ENCODE assay signal across 24 cellular contexts in the genomic region with DNA sequence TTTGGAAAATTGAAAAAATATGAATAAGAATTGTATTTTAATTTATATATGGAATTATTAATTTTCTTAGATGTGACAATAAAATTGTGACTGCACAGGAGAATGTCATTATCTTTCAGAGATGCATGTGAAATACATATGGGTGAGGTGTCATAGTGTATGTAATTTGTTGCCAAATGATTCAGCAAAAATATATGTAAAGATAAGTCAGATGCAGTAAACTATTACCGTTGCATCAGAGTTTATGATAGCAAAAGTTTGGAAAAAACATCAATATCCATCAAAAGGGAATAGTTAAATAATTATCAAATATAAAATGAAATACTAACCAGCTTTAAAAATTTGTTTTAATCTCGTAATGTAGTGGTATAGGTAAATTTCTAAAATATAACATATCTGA.
"Had no signal": no experiment of that assay in that cellular context is flagged by ENCODE, and none has a peak within 500 bp of the region (broad histone marks: within the 10 kb centered on the region; RNA-seq: fewer than 3 reads in every experiment).

No MANE protein-coding gene starts in this region.

- H3K9me3 ChIP-seq: gastroesophageal sphincter, neutrophil, pancreas, thyroid gland, upper lobe of right lung had no signal

- H3K27me3 Mint-ChIP-seq: memory B cell; natural killer cell treated with Interleukin-12 subunit alpha and Interleukin-12 subunit beta and Interleukin-15 and Interleukin-18, amount 100 ng/mL, for 72 hours; stimulated activated naive CD8-positive, alpha-beta T cell treated with anti-CD3 and anti-CD28 coated beads, Interleukin-15, Interleukin-2, amounts not matched to agents 100 ng/mL and 50 ng/mL, for 24 hours had no signal

- H3K27me3 ChIP-seq: gastroesophageal sphincter, neutrophil, thyroid gland, upper lobe of right lung had no signal

- FAIRE-seq: pancreas had no signal

- H3K4me1 ChIP-seq: gastroesophageal sphincter, pancreas, thyroid gland, upper lobe of right lung had no signal

- H3K4me3 Mint-ChIP-seq: activated CD4-positive, alpha-beta T cell treated with anti-CD3 and anti-CD28 coated beads, Interleukin-2, amount 10 ng/mL, durations not matched to agents 24 days and 14 days; activated CD8-positive, alpha-beta memory T cell treated with anti-CD3 and anti-CD28 coated beads, Interleukin-2, amount 10 ng/mL, durations not matched to agents 7 days and 5 days; activated CD8-positive, alpha-beta T cell treated with anti-CD3 and anti-CD28 coated beads for 36 hours; activated naive CD4-positive, alpha-beta T cell treated with anti-CD3 and anti-CD28 coated beads, Interleukin-2, amount 10 ng/mL, durations not matched to agents 7 days and 5 days; memory B cell; natural killer cell treated with Interleukin-12 subunit alpha and Interleukin-12 subunit beta and Interleukin-15 and Interleukin-18, amount 100 ng/mL, for 72 hours; stimulated activated naive CD8-positive, alpha-beta T cell treated with anti-CD3 and anti-CD28 coated beads, Interleukin-15, Interleukin-2, amounts not matched to agents 100 ng/mL and 50 ng/mL, for 24 hours had no signal

- H3K36me3 Mint-ChIP-seq: activated CD8-positive, alpha-beta memory T cell treated with anti-CD3 and anti-CD28 coated beads, Interleukin-2, amount 10 ng/mL, durations not matched to agents 7 days and 5 days; activated naive CD4-positive, alpha-beta T cell treated with anti-CD3 and anti-CD28 coated beads, Interleukin-2, amount 10 ng/mL, durations not matched to agents 7 days and 5 days; memory B cell; natural killer cell treated with Interleukin-12 subunit alpha and Interleukin-12 subunit beta and Interleukin-15 and Interleukin-18, amount 100 ng/mL, for 72 hours had no signal

- H3K9me3 Mint-ChIP-seq: activated CD4-positive, alpha-beta T cell treated with anti-CD3 and anti-CD28 coated beads, Interleukin-2, amount 10 ng/mL, durations not matched to agents 24 days and 14 days; activated CD8-positive, alpha-beta T cell treated with anti-CD3 and anti-CD28 coated beads for 36 hours; activated naive CD4-positive, alpha-beta T cell treated with anti-CD3 and anti-CD28 coated beads, Interleukin-2, amount 10 ng/mL, durations not matched to agents 7 days and 5 days; memory B cell; stimulated activated naive CD8-positive, alpha-beta T cell treated with anti-CD3 and anti-CD28 coated beads, Interleukin-15, Interleukin-2, amounts not matched to agents 100 ng/mL and 50 ng/mL, for 24 hours had no signal

- H3K36me3 ChIP-seq: gastroesophageal sphincter, neutrophil, pancreas, thyroid gland, upper lobe of right lung had no signal

- H3K4me3 ChIP-seq: gastroesophageal sphincter, pancreas, thyroid gland, upper lobe of right lung had no signal

- H3K27ac ChIP-seq: gastroesophageal sphincter, neutrophil, pancreas, thyroid gland, upper lobe of right lung had no signal

- ATAC-seq: activated CD8-positive, alpha-beta memory T cell treated with anti-CD3 and anti-CD28 coated beads, Interleukin-2, amount 10 ng/mL, durations not matched to agents 7 days and 5 days; activated CD8-positive, alpha-beta T cell treated with anti-CD3 and anti-CD28 coated beads for 36 hours; esophagus mucosa; gastroesophageal sphincter; left colon; natural killer cell treated with Interleukin-12 subunit alpha and Interleukin-12 subunit beta and Interleukin-15 and Interleukin-18, amount 100 ng/mL, for 72 hours; pancreas; right cardiac atrium; upper lobe of right lung had no signal

- H3K27ac Mint-ChIP-seq: activated CD4-positive, alpha-beta T cell treated with anti-CD3 and anti-CD28 coated beads, Interleukin-2, amount 10 ng/mL, durations not matched to agents 24 days and 14 days; activated CD8-positive, alpha-beta memory T cell treated with anti-CD3 and anti-CD28 coated beads, Interleukin-2, amount 10 ng/mL, durations not matched to agents 7 days and 5 days; activated CD8-positive, alpha-beta T cell treated with anti-CD3 and anti-CD28 coated beads for 36 hours; activated naive CD4-positive, alpha-beta T cell treated with anti-CD3 and anti-CD28 coated beads, Interleukin-2, amount 10 ng/mL, durations not matched to agents 7 days and 5 days; memory B cell; natural killer cell treated with Interleukin-12 subunit alpha and Interleukin-12 subunit beta and Interleukin-15 and Interleukin-18, amount 100 ng/mL, for 72 hours; stimulated activated naive CD8-positive, alpha-beta T cell treated with anti-CD3 and anti-CD28 coated beads, Interleukin-15, Interleukin-2, amounts not matched to agents 100 ng/mL and 50 ng/mL, for 24 hours had no signal

- DNase-seq: activated CD4-positive, alpha-beta T cell treated with anti-CD3 and anti-CD28 coated beads, Interleukin-2, amount 10 ng/mL, durations not matched to agents 24 days and 14 days; activated CD8-positive, alpha-beta memory T cell treated with anti-CD3 and anti-CD28 coated beads, Interleukin-2, amount 10 ng/mL, durations not matched to agents 7 days and 5 days; activated CD8-positive, alpha-beta T cell treated with anti-CD3 and anti-CD28 coated beads for 36 hours; activated effector memory CD4-positive, alpha-beta T cell treated with anti-CD3 and anti-CD28 coated beads, Interleukin-2, amount 50 U/mL, for 16 hours; activated naive CD4-positive, alpha-beta T cell treated with anti-CD3 and anti-CD28 coated beads, Interleukin-2, amount 10 ng/mL, durations not matched to agents 7 days and 5 days; activated T-cell treated with anti-CD3 and anti-CD28 coated beads for 4 hours; amygdala; dermis blood vessel endothelial cell; effector CD8-positive, alpha-beta T cell; head of caudate nucleus; hypothalamus; left colon; pancreas; right cardiac atrium; stimulated activated CD4-positive, alpha-beta T cell treated with anti-CD3 and anti-CD28 coated beads, Interleukin-1b, Interleukin-23, amount 100 ng/mL, for 48 hours; substantia nigra; thyroid gland; upper lobe of right lung had no signal
